8 cellular contexts compared by ENCODE assay signal in the genomic region with DNA sequence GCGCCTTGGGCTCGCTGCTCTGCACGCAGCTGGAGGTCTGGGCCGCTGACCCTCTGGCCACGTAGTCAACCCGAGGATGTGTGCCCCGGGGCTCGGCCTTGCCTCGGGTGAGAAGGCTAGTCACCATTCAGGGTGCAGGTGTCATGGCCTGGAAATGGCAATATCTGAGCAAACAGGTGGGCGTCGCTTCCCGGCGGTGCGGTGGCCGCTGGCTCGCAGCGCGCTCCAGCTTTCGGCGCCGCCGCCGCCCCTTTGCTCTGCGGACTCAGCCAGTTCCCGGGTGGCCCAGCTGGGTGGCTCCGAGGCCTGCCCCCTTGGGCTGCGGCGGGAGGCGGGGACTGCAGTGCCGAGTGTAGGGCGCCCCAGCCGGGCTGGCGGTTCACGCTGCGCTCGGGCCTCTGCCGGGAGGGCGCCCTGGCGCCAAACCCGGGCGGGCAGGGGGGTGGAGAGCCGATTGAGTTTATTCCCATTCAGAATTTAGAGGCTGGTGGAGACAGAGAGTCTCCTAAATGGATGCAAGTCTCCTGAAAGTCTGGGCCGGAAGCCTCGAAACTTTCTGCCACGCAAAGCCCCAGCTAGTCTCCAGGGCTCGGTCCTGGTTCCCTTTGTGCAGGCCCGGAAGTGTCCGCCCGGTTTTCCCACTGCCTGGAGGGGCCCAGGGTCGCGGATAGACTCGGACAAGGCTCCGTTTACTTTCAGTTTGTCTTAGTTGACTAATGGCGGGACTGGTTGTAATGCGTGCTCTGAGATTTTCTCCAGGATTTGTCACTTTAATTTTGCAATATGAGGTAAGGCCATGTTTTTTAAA. TPM values are rescaled to one million over a fixed set of nuclear protein-coding genes. Genes with fewer than 3 reads are reported as not detected.
A peak's percentile ranks its signal among the peaks of the same experiment; 100 is the strongest.
DNase-seq lines count a peak whose midpoint lies in the region; ATAC-seq and TF ChIP-seq lines count a peak whose summit lies in the region.

No MANE protein-coding gene starts in this region.

- no TSS peak for BruUV-seq in Caco-2 (replicated peaks; lab: Mats Ljungman, UMichigan)

- CTCF ChIA-PET in Caco-2 (lab: Charles Lee): no interaction called here

- peak; percentile 42 for ATAC-seq in effector memory CD8-positive, alpha-beta T cell (replicated peaks)

- peak overlapping the region; percentile 97 for H2AFZ ChIP-seq in GM23248

- peak overlapping the region; percentile 61 for H3K27ac ChIP-seq in GM23248
- H3K27ac ChIP-seq in muscle layer of colon (ENCODE audit: low read depth, low read length): no peak overlapping the region

- peak overlapping the region; percentile 85 for H3K9ac ChIP-seq in GM23248
- H3K9ac ChIP-seq in muscle layer of colon (ENCODE audit: low read length): no peak overlapping the region

- no peaks in the 10 kb centered on the region for H3K36me3 Mint-ChIP-seq in effector memory CD8-positive, alpha-beta T cell (ENCODE audit: insufficient read depth)
- no peaks in the 10 kb centered on the region for H3K36me3 Mint-ChIP-seq in Caco-2 (ENCODE audit: insufficient read depth, unreplicated experiment)

- no peaks in the 10 kb centered on the region for H3K9me2 ChIP-seq in GM23248 (ENCODE audit: insufficient read depth)

- H3K4me3 ChIP-seq in GM23248 (peak overlapping the region; percentile 74), muscle layer of colon (ENCODE audit: low read depth in 1 of 2, low read length in 2 of 2) (peak overlapping the region; percentile 12 to 21), Caco-2 (ENCODE audit: low read depth, low read length) (no peak overlapping the region)

- peaks cover 3 to 9% of the 10 kb centered on the region in 2 donors for H3K4me1 Mint-ChIP-seq in effector memory CD8-positive, alpha-beta T cell (ENCODE audit: low read depth in 2 of 2)
- peaks cover 6% of the 10 kb centered on the region for H3K4me1 Mint-ChIP-seq in Caco-2 (ENCODE audit: low read depth, unreplicated experiment)

- peak overlapping the region; percentile 48 to 59 for H3K4me3 Mint-ChIP-seq in effector memory CD8-positive, alpha-beta T cell
- no peak overlapping the region for H3K4me3 Mint-ChIP-seq in Caco-2 (ENCODE audit: unreplicated experiment)

- peaks cover 53 to 71% of the 10 kb centered on the region in 2 donors for H3K27me3 Mint-ChIP-seq in effector memory CD8-positive, alpha-beta T cell
- no peaks in the 10 kb centered on the region for H3K27me3 Mint-ChIP-seq in Caco-2 (ENCODE audit: insufficient read depth, unreplicated experiment)

- H4K20me1 ChIP-seq in GM23248 (ENCODE audit: insufficient read depth): no peaks in the 10 kb centered on the region

- H3K9me3 ChIP-seq in GM23248 (ENCODE audit: low read depth) (no peaks in the 10 kb centered on the region), muscle layer of colon (ENCODE audit: low read length) (no peaks in the 10 kb centered on the region), Caco-2 (no peaks in the 10 kb centered on the region)

- H3K9me3 Mint-ChIP-seq in effector memory CD8-positive, alpha-beta T cell: no peaks in the 10 kb centered on the region
- H3K9me3 Mint-ChIP-seq in Caco-2 (ENCODE audit: unreplicated experiment): no peaks in the 10 kb centered on the region

- H3F3A ChIP-seq in GM23248 (ENCODE audit: insufficient read depth): 0 out of 2 replicates have a peak, but pooled peaks cover 3% of the 10 kb centered on the region

- peak overlapping the region; percentile 91 for H3K4me2 ChIP-seq in GM23248 (ENCODE audit: unreplicated experiment)

- H3K36me3 ChIP-seq in GM23248 (ENCODE audit: low read depth): no peaks in the 10 kb centered on the region
- H3K36me3 ChIP-seq in muscle layer of colon (ENCODE audit: insufficient read depth, low read length): no peaks in the 10 kb centered on the region
- H3K36me3 ChIP-seq in Caco-2 (ENCODE audit: control insufficient read depth, insufficient read depth, low read length): no peaks in the 10 kb centered on the region

- TF ChIP-seq CTCF in GM13977 (IDR thresholded peaks at IDR 0.05; ENCODE audit: extremely low read depth, insufficient read depth, missing control alignments): peak; percentile 22
- TF ChIP-seq CTCF in Caco-2 (IDR thresholded peaks at IDR 0.05; ENCODE audit: insufficient read depth in 1 of 2, low read depth in 1 of 2, low read length in 1 of 2, severe bottlenecking in 1 of 2, unreplicated experiment in 1 of 2): no peak

- in situ Hi-C loops in GM13977 (cut with MboI; ENCODE audit: low pct_unique_long_range_greater_than_20kb, low sequenced_read_pairs, unreplicated experiment) (loop anchor here (25.0 kb wide), 1 partner anchor 1439 kb away; no protein-coding TSS in a partner anchor), GM23248 (cut with MboI) (no loop called here)

- H3K27me3 ChIP-seq in GM23248 (replicated peaks; ENCODE audit: insufficient read depth) (peaks cover 43% of the 10 kb centered on the region), muscle layer of colon (ENCODE audit: control insufficient read depth in 1 of 2, insufficient read depth in 2 of 2, low read length in 2 of 2) (peaks cover 37 to 60% of the 10 kb centered on the region in 2 donors), Caco-2 (replicated peaks; ENCODE audit: control insufficient read depth, insufficient read depth, low read length) (no peaks in the 10 kb centered on the region)

- peak overlapping the region in 1 of 2 donors; percentile 25 for H3K27ac Mint-ChIP-seq in effector memory CD8-positive, alpha-beta T cell
- H3K27ac Mint-ChIP-seq in Caco-2 (ENCODE audit: unreplicated experiment): no peak overlapping the region

- 1% methylated on average over 48 to 55 of the region's 55 CpGs for WGBS in GM23248 (ENCODE audit: low coverage in 1 of 2, low lambda C conversion rate in 2 of 2, missing lambda C conversion rate in 2 of 2), 2 experiments

- no peaks in the 10 kb centered on the region for H3K79me2 ChIP-seq in GM23248 (ENCODE audit: insufficient read depth)

- POLR2A ChIA-PET in Caco-2 (lab: Charles Lee): no interaction called here

- intact Hi-C loops in Caco-2 (cut with micrococcal nuclease; ENCODE audit: unreplicated experiment): loop anchor here (5.0 kb wide), 1 partner anchor 1444 kb away; no protein-coding TSS in a partner anchor

- DNase-seq in GM13977 (ENCODE audit: low spot score) (peak; percentile 73), GM23248 (peak; percentile 76), NCI-H2227 (lab: John Stamatoyannopoulos, UW; ENCODE audit: unreplicated experiment) (peak; percentile 58), Caco-2 (no peak), NCI-H526 treated with DMSO at 0.1 percent for 48 hours (lab: John Stamatoyannopoulos, UW) (no peak), NCI-H1105 treated with DMSO at 0.1 percent for 48 hours (lab: John Stamatoyannopoulos, UW) (no peak)
- no peak for DNase-seq in effector memory CD8-positive, alpha-beta T cell

- 0 out of 2 replicates have a peak, but pooled peaks cover 7% of the 10 kb centered on the region for H3K4me1 ChIP-seq in GM23248 (ENCODE audit: insufficient read depth)
- H3K4me1 ChIP-seq in muscle layer of colon (ENCODE audit: insufficient read depth, low read length): no peaks in the 10 kb centered on the region
- H3K4me1 ChIP-seq in Caco-2: 0 out of 2 replicates have a peak, but pooled peaks cover 3% of the 10 kb centered on the region

RNA-seq across cellular contexts. Expression of a gene that starts 11.3 kb away (rescaled TPM):
- total RNA-seq in GM23248 (2014; rRNA removed; shearing (Covaris generic)): 1.9 and 2.5 TPM in 2 replicates
- 7.2 and 8.4 TPM in 2 replicates for polyA plus RNA-seq in GM23248 (2016; fragmentation: Nextera tagmentation; extraction: Ambion mirVana)
- 6.3 and 8.7 TPM in 2 replicates for total RNA-seq in Caco-2 (2022)

Comparison
In these comparisons a context has a peak if more than half of its experiments do, and no peak if none do; other contexts are left out.
1. DNase-seq: peak in GM13977 (single experiment), GM23248 (single experiment) and NCI-H2227 (single experiment); none in effector memory CD8-positive, alpha-beta T cell (0 of 3), Caco-2 (0 of 2), NCI-H526 treated with DMSO at 0.1 percent for 48 hours (single experiment) and NCI-H1105 treated with DMSO at 0.1 percent for 48 hours (single experiment).